Comparison of ENCODE assay signal across 14 cellular contexts in genomic region chr6:31474871-31475286, GRCh38. TPM values are rescaled to one million over a fixed set of nuclear protein-coding genes. Genes with fewer than 3 reads are reported as not detected.
A peak's percentile ranks its signal among the peaks of the same experiment; 100 is the strongest.
DNase-seq lines count a peak whose midpoint lies in the region; ATAC-seq, FAIRE-seq and TF ChIP-seq lines count a peak whose summit lies in the region.
"Had no signal": no experiment of that assay in that cellular context is flagged by ENCODE, and none has a peak within 500 bp of the region (broad histone marks: within the 10 kb centered on the region; RNA-seq: fewer than 3 reads in every experiment).

No MANE protein-coding gene starts in this region.

- peaks cover 13% of the 10 kb centered on the region for H3K36me3 Mint-ChIP-seq in activated CD4-positive, alpha-beta T cell treated with anti-CD3 and anti-CD28 coated beads, Interleukin-2, amount 10 ng/mL, durations not matched to agents 7 days and 5 days (ENCODE audit: low read depth)
- H3K36me3 Mint-ChIP-seq: activated naive CD4-positive, alpha-beta T cell treated with anti-CD3 and anti-CD28 coated beads, Interleukin-2, amount 50 U/mL, for 24 hours had no signal

- TF ChIP-seq EP300 in HepG2 (IDR thresholded peaks at IDR 0.05; ENCODE audit: low read depth in 2 of 2, low read length in 2 of 2), result no peak
- TF ChIP-seq EP300 in HepG2 (CRISPR knock-in tag; IDR thresholded peaks at IDR 0.05; ENCODE audit: borderline replicate concordance), result no peak

- H3K9me3 Mint-ChIP-seq in activated CD4-positive, alpha-beta T cell treated with anti-CD3 and anti-CD28 coated beads, Interleukin-2, amount 10 ng/mL, durations not matched to agents 7 days and 5 days, result no peaks in the 10 kb centered on the region
- H3K9me3 Mint-ChIP-seq: activated naive CD4-positive, alpha-beta T cell treated with anti-CD3 and anti-CD28 coated beads, Interleukin-2, amount 50 U/mL, for 24 hours had no signal

- TF ChIP-seq POLR2A in GM19099 (IDR thresholded peaks at IDR 0.05; ENCODE audit: extremely low read depth, insufficient read length, low read depth) (peak; percentile 24), HepG2 (IDR thresholded peaks at IDR 0.05; ENCODE audit: insufficient read depth in 1 of 2, low read depth in 2 of 2, low read length in 2 of 2) (no peak), GM18505 (IDR thresholded peaks at IDR 0.05; ENCODE audit: borderline replicate concordance, extremely low read depth, insufficient read depth, insufficient read length) (no peak)

- H3K27me3 ChIP-seq in HepG2 (ENCODE audit: control insufficient read depth in 1 of 2, insufficient read depth in 2 of 2, low read length in 2 of 2), result peaks cover 7 to 49% of the 10 kb centered on the region in 2 experiments; a peak in 4 of 5 replicates

- FAIRE-seq in HepG2 (lab: Jason Lieb, UNC), result no peak

- H3K4me3 ChIP-seq in AG10803 (ENCODE audit: low read length) (no peak overlapping the region), HepG2 (replicated peaks in 1 of 3; ENCODE audit: insufficient read depth in 1 of 3, low read depth in 2 of 3, low read length in 3 of 3) (no peak overlapping the region)

- H4K20me1 ChIP-seq in HepG2 (ENCODE audit: insufficient read depth, low read length), result no peaks in the 10 kb centered on the region

- WGBS in HepG2 (ENCODE audit: low lambda C conversion rate), result 6% methylated on average over 5 of the region's 6 CpGs

- POLR2A ChIA-PET in activated CD4-positive, alpha-beta T cell treated with anti-CD3 and anti-CD28 coated beads, Interleukin-2, amount 10 ng/mL, durations not matched to agents 7 days and 5 days (lab: Charles Lee), result no interaction called here
- POLR2A ChIA-PET in HepG2 (lab: Yijun Ruan, JAX), result no interaction called here

- H3K4me1 ChIP-seq in HepG2 (ENCODE audit: insufficient read depth, low read length), result no peaks in the 10 kb centered on the region

- CTCF ChIA-PET in activated CD4-positive, alpha-beta T cell treated with anti-CD3 and anti-CD28 coated beads, Interleukin-2, amount 10 ng/mL, durations not matched to agents 7 days and 5 days (lab: Charles Lee), result no interaction called here
- CTCF ChIA-PET in HepG2 (lab: Yijun Ruan, JAX; ENCODE audit: low intra/inter-chr PET ratio, low total read pairs), result no interaction called here

- H3K27me3 Mint-ChIP-seq in activated CD4-positive, alpha-beta T cell treated with anti-CD3 and anti-CD28 coated beads, Interleukin-2, amount 10 ng/mL, durations not matched to agents 7 days and 5 days, result no peaks in the 10 kb centered on the region
- H3K27me3 Mint-ChIP-seq: activated naive CD4-positive, alpha-beta T cell treated with anti-CD3 and anti-CD28 coated beads, Interleukin-2, amount 50 U/mL, for 24 hours had no signal

- no peaks in the 10 kb centered on the region for H3K79me2 ChIP-seq in HepG2 (ENCODE audit: insufficient read depth, low read length)

- H2AFZ ChIP-seq in HepG2 (ENCODE audit: low read length), result no peak overlapping the region

- BruUV-seq in HepG2 (replicated peaks; lab: Mats Ljungman, UMichigan), result no TSS peak

- no peaks in the 10 kb centered on the region for H3K9me3 ChIP-seq in HepG2 (ENCODE audit: low read length)

- H3K9ac ChIP-seq in HepG2 (ENCODE audit: insufficient read depth, low read depth, low read length), result no peak overlapping the region

- no peak for TF ChIP-seq RAD21 in HepG2 (CRISPR knock-in tag; IDR thresholded peaks at IDR 0.05)

- H3K4me1 Mint-ChIP-seq in activated CD4-positive, alpha-beta T cell treated with anti-CD3 and anti-CD28 coated beads, Interleukin-2, amount 10 ng/mL, durations not matched to agents 7 days and 5 days, result peaks cover 27% of the 10 kb centered on the region

- H3K36me3 ChIP-seq in HepG2 (replicated peaks in 1 of 2; ENCODE audit: control insufficient read depth in 1 of 2, insufficient read depth in 2 of 2, low read length in 2 of 2), result no peaks in the 10 kb centered on the region

- H3K27ac Mint-ChIP-seq in activated CD4-positive, alpha-beta T cell treated with anti-CD3 and anti-CD28 coated beads, Interleukin-2, amount 10 ng/mL, durations not matched to agents 7 days and 5 days, result no peak overlapping the region

- H3K4me2 ChIP-seq in HepG2 (ENCODE audit: low read depth, low read length), result no peak overlapping the region

- TF ChIP-seq CTCF in AG10803 (conservative IDR thresholded peaks at IDR 0.05; ENCODE audit: low read length), result peak; percentile 28
- TF ChIP-seq CTCF in HepG2 (CRISPR knock-in tag; IDR thresholded peaks at IDR 0.05), result peak; percentile 52

- H3K4me3 Mint-ChIP-seq in activated CD4-positive, alpha-beta T cell treated with anti-CD3 and anti-CD28 coated beads, Interleukin-2, amount 10 ng/mL, durations not matched to agents 7 days and 5 days, result no peak overlapping the region
- H3K4me3 Mint-ChIP-seq: activated naive CD4-positive, alpha-beta T cell treated with anti-CD3 and anti-CD28 coated beads, Interleukin-2, amount 50 U/mL, for 24 hours had no signal

- in situ Hi-C loops in HepG2 (cut with HindIII; ENCODE audit: extremely low pct_ligation_motif_present, low pct_unique_long_range_greater_than_20kb), result no loop called here

- intact Hi-C loops in HepG2 (cut with micrococcal nuclease; ENCODE audit: unreplicated experiment), result no loop called here

- no peak for DNase-seq in AG10803 (ENCODE audit: low read depth)
- DNase-seq in activated CD4-positive, alpha-beta T cell treated with anti-CD3 and anti-CD28 coated beads, Interleukin-2, amount 10 ng/mL, durations not matched to agents 7 days and 5 days, result peak; percentile 22
- no peak for DNase-seq in HepG2 (ENCODE audit: low spot score)
- DNase-seq in NCI-H82 (lab: John Stamatoyannopoulos, UW), result no peak
- DNase-seq in NCI-H1105 (lab: John Stamatoyannopoulos, UW), result no peak
- DNase-seq: foreskin melanocyte, GF-D8, NCI-H2029 had no signal

- H3K27ac ChIP-seq in HepG2 (ENCODE audit: extremely low read length, insufficient read depth, low read length), result no peak overlapping the region

- ATAC-seq in HepG2 (peak; percentile 38), GM18505 (IDR thresholded peaks at IDR 0.05; ENCODE audit: unreplicated experiment) (no peak), GM18868 (IDR thresholded peaks at IDR 0.05; ENCODE audit: unreplicated experiment) (no peak)

TF ChIP-seq in HepG2, 621 proteins besides CTCF, POLR2A, EP300 and RAD21 (continues in another document):
- TF ChIP-seq ZNF34 (CRISPR knock-in tag; IDR thresholded peaks at IDR 0.05; ENCODE audit: borderline replicate concordance), result no peak

RNA-seq across cellular contexts. Expression of gene MICB, which starts 23.1 kb away (rescaled TPM):
- 10 to 100 TPM; 54.2 to 55.7 TPM for total RNA-seq in activated CD4-positive, alpha-beta T cell treated with anti-CD3 and anti-CD28 coated beads, Interleukin-2, amount 10 ng/mL, durations not matched to agents 7 days and 5 days
- 9.0 and 12.5 TPM in 2 replicates for total RNA-seq in HepG2 (2016; rRNA removed; fragmentation: Illumina TruSeq; extraction: Trizol)
- 2.6 and 3.2 TPM in 2 replicates for total RNA-seq in HepG2 (2016; cell fraction: cytosol; rRNA removed; fragmentation: Illumina TruSeq; extraction: Trizol; ENCODE audit: low read depth)
- total RNA-seq in HepG2 (2016; cell fraction: insoluble cytoplasmic fraction; rRNA removed; fragmentation: Illumina TruSeq; extraction: Trizol), result 9.5 and 13.1 TPM in 2 replicates
- total RNA-seq in HepG2 (2016; cell fraction: membrane; rRNA removed; fragmentation: Illumina TruSeq; extraction: Trizol), result 6.9 TPM in 2 replicates
- 11.1 and 13.6 TPM in 2 replicates for total RNA-seq in HepG2 (2016; cell fraction: nucleus; rRNA removed; fragmentation: Illumina TruSeq; extraction: Trizol)
- 12.8 and 15.4 TPM in 2 replicates for polyA plus RNA-seq in HepG2 (2011; rRNA removed)
- 12.4 and 15.7 TPM in 2 replicates for polyA plus RNA-seq in HepG2 (2011; cell fraction: cytosol; rRNA removed)
- polyA plus RNA-seq in HepG2 (2011; cell fraction: nucleus; rRNA removed), result 5.2 and 6.2 TPM in 2 replicates
- 7.7 and 11.6 TPM in 2 replicates for polyA plus RNA-seq in HepG2 (2012)
- polyA plus RNA-seq in HepG2 (2016; cell fraction: cytosol; fragmentation: Illumina TruSeq; extraction: Trizol; ENCODE audit: low read depth), result 2.0 and 2.2 TPM in 2 replicates
- 9.0 and 9.7 TPM in 2 replicates for polyA plus RNA-seq in HepG2 (2016; cell fraction: insoluble cytoplasmic fraction; fragmentation: Illumina TruSeq; extraction: Trizol; ENCODE audit: low read depth)
- polyA plus RNA-seq in HepG2 (2016; cell fraction: membrane; fragmentation: Illumina TruSeq; extraction: Trizol; ENCODE audit: low read depth), result 4.3 and 4.8 TPM in 2 replicates
- 18.1 and 19.7 TPM in 2 replicates for polyA plus RNA-seq in HepG2 (2016; cell fraction: nucleus; fragmentation: Illumina TruSeq; extraction: Trizol; ENCODE audit: insufficient read depth, low read depth)
- polyA minus RNA-seq in HepG2 (2011; rRNA and poly(A)+ RNA removed; ENCODE audit: low replicate concordance), result 21.6 and 48.3 TPM in 2 replicates
- 9.7 and 10.3 TPM in 2 replicates for polyA minus RNA-seq in HepG2 (2011; cell fraction: cytosol; rRNA and poly(A)+ RNA removed)
- 4.5 and 4.6 TPM in 2 replicates for polyA minus RNA-seq in HepG2 (2011; cell fraction: nucleus; rRNA and poly(A)+ RNA removed)

RNA-seq across cellular contexts. Expression of gene MCCD1, which starts 53.9 kb away (rescaled TPM):
- total RNA-seq in activated CD4-positive, alpha-beta T cell treated with anti-CD3 and anti-CD28 coated beads, Interleukin-2, amount 10 ng/mL, durations not matched to agents 7 days and 5 days, result not detected
- 0.15 and 0.36 TPM in 2 replicates for total RNA-seq in HepG2 (2016; rRNA removed; fragmentation: Illumina TruSeq; extraction: Trizol)
- total RNA-seq in HepG2 (2016; cell fraction: cytosol; rRNA removed; fragmentation: Illumina TruSeq; extraction: Trizol; ENCODE audit: low read depth), result 0.26 TPM in 1 of 2 replicates, not detected in the other
- total RNA-seq in HepG2 (2016; cell fraction: insoluble cytoplasmic fraction; rRNA removed; fragmentation: Illumina TruSeq; extraction: Trizol), result 0.19 TPM in 1 of 2 replicates, not detected in the other
- 0.19 and 0.38 TPM in 2 replicates for total RNA-seq in HepG2 (2016; cell fraction: membrane; rRNA removed; fragmentation: Illumina TruSeq; extraction: Trizol)
- total RNA-seq in HepG2 (2016; cell fraction: nucleus; rRNA removed; fragmentation: Illumina TruSeq; extraction: Trizol), result 0.43 TPM in 1 of 2 replicates, not detected in the other
- polyA plus RNA-seq in HepG2 (2011; rRNA removed), result 0.09 TPM in 1 of 2 replicates, not detected in the other
- 0.06 and 0.09 TPM in 2 replicates for polyA plus RNA-seq in HepG2 (2011; cell fraction: cytosol; rRNA removed)
- polyA plus RNA-seq in HepG2 (2011; cell fraction: nucleus; rRNA removed), result not detected in 2 replicates
- 0.25 and 0.28 TPM in 2 replicates for polyA plus RNA-seq in HepG2 (2012)
- 0.18 and 0.33 TPM in 2 replicates for polyA plus RNA-seq in HepG2 (2016; cell fraction: cytosol; fragmentation: Illumina TruSeq; extraction: Trizol; ENCODE audit: low read depth)
- 0.26 TPM in 1 of 2 replicates, not detected in the other for polyA plus RNA-seq in HepG2 (2016; cell fraction: insoluble cytoplasmic fraction; fragmentation: Illumina TruSeq; extraction: Trizol; ENCODE audit: low read depth)
- polyA plus RNA-seq in HepG2 (2016; cell fraction: membrane; fragmentation: Illumina TruSeq; extraction: Trizol; ENCODE audit: low read depth), result 0.21 and 0.24 TPM in 2 replicates
- polyA plus RNA-seq in HepG2 (2016; cell fraction: nucleus; fragmentation: Illumina TruSeq; extraction: Trizol; ENCODE audit: insufficient read depth, low read depth), result 0.53 and 0.71 TPM in 2 replicates
- polyA minus RNA-seq in HepG2 (2011; rRNA and poly(A)+ RNA removed; ENCODE audit: low replicate concordance), result 0.48 TPM in 1 of 2 replicates, not detected in the other
- polyA minus RNA-seq in HepG2 (2011; cell fraction: cytosol; rRNA and poly(A)+ RNA removed), result not detected in 2 replicates
- polyA minus RNA-seq in HepG2 (2011; cell fraction: nucleus; rRNA and poly(A)+ RNA removed), result not detected in 2 replicates
- total RNA-seq: mucosa of gallbladder, ureter had no signal
